Comparison of ENCODE assay signal across 16 cellular contexts in the genomic region with DNA sequence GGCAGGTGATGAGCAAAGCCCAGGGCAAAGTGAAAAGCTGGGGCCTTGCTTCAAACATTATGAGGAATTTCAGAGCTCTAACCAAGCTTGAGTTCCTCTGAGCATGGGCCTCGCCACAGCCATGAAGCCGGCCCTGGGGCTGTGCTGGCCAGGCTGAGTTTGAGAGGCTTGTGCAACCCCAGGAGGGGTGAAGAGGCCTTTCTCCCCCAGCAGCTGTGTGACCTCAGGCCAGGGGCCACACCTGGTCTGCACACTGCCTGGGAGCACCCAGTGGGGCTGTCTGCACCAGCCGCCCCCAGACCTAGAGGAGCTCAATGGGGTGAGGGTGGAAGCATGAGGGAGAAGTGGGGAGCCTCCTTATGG.
DNase-seq lines count a peak whose midpoint lies in the region; ATAC-seq, FAIRE-seq and TF ChIP-seq lines count a peak whose summit lies in the region.
"Had no signal": no experiment of that assay in that cellular context is flagged by ENCODE, and none has a peak within 500 bp of the region (broad histone marks: within the 10 kb centered on the region; RNA-seq: fewer than 3 reads in every experiment).

No MANE protein-coding gene starts in this region.

- no peak for ATAC-seq in right cardiac atrium
- no peak for ATAC-seq in GM18520 (IDR thresholded peaks at IDR 0.05; ENCODE audit: unreplicated experiment)

- H3K27ac ChIP-seq in right cardiac atrium (ENCODE audit: low read length) (no peak overlapping the region), H9 (ENCODE audit: insufficient read length, low read depth, low read length) (no peak overlapping the region), kidney (ENCODE audit: low read depth in 2 of 2, low read length in 2 of 2) (no peak overlapping the region), A673 (ENCODE audit: low read depth, low read length, poor library complexity, severe bottlenecking) (no peak overlapping the region)
- H3K27ac ChIP-seq: C4-2B had no signal

- no peak overlapping the region for H3K18ac ChIP-seq in H9 (ENCODE audit: insufficient read length, low read depth, low read length)

- no peaks in the 10 kb centered on the region for H3K79me1 ChIP-seq in H9 (ENCODE audit: insufficient read depth, low read depth, low read length, poor library complexity, severe bottlenecking)

- no peak overlapping the region for H3K56ac ChIP-seq in H9 (ENCODE audit: insufficient read length, low read depth, low read length)

- H3K4me1 ChIP-seq in right cardiac atrium (ENCODE audit: control insufficient read depth, insufficient read depth, low read length) (no peaks in the 10 kb centered on the region), H9 (ENCODE audit: insufficient read depth, low read length) (no peaks in the 10 kb centered on the region), kidney (ENCODE audit: control insufficient read depth in 1 of 2, insufficient read depth in 1 of 2, low read depth in 1 of 2, low read length in 2 of 2) (no peaks in the 10 kb centered on the region), A673 (ENCODE audit: insufficient read depth, low read length, poor library complexity, severe bottlenecking) (no peaks in the 10 kb centered on the region)
- H3K4me1 ChIP-seq: HAP-1 had no signal

- peaks cover 2 to 4% of the 10 kb centered on the region in 2 experiments; a peak in 3 of 5 replicates for H3K9me3 Mint-ChIP-seq in H9
- H3K9me3 Mint-ChIP-seq: CD4-positive, alpha-beta T cell had no signal

- peaks cover 17% of the 10 kb centered on the region for H3K27me3 Mint-ChIP-seq in H9 (ENCODE audit: low read depth)
- H3K27me3 Mint-ChIP-seq: CD4-positive, alpha-beta T cell had no signal

- no peak overlapping the region for H2BK5ac ChIP-seq in H9 (ENCODE audit: insufficient read length, low read length)

- no peak overlapping the region for H2BK12ac ChIP-seq in H9 (ENCODE audit: insufficient read length, low read depth, low read length)

- no peaks in the 10 kb centered on the region for H4K20me1 ChIP-seq in H9 (ENCODE audit: control insufficient read depth, insufficient read depth, insufficient read length)

- H4K91ac ChIP-seq in H9 (ENCODE audit: insufficient read length, low read depth, low read length) = no peak overlapping the region

- H3K23ac ChIP-seq in H9 (ENCODE audit: insufficient read length, low read depth, low read length) = no peak overlapping the region

- no peak for TF ChIP-seq CTCF in H9 (conservative IDR thresholded peaks at IDR 0.05)
- TF ChIP-seq CTCF in kidney (IDR thresholded peaks at IDR 0.05; ENCODE audit: borderline replicate concordance, extremely low read depth, insufficient read depth) = no peak
- TF ChIP-seq CTCF in A673 (conservative IDR thresholded peaks at IDR 0.05; ENCODE audit: low read depth, low read length) = no peak

- FAIRE-seq in kidney (lab: Jason Lieb, UNC) = no peak
- FAIRE-seq: GM19239, H1 had no signal

- H3K4me1 Mint-ChIP-seq in H9 = peaks cover 5 to 11% of the 10 kb centered on the region in 2 experiments; a peak in 3 of 4 replicates

- no TSS peak for BruUV-seq in A673 (replicated peaks; lab: Mats Ljungman, UMichigan)

- H4K5ac ChIP-seq in H9 (ENCODE audit: insufficient read length, low read depth, low read length) = no peak overlapping the region

- no peak overlapping the region for H4K8ac ChIP-seq in H9 (replicated peaks; ENCODE audit: insufficient read length, low read depth, low read length)

- H3K79me2 ChIP-seq in H9 (ENCODE audit: insufficient read depth, low read length) = no peaks in the 10 kb centered on the region

- H3K4me3 Mint-ChIP-seq in H9 = no peak overlapping the region
- H3K4me3 Mint-ChIP-seq: CD4-positive, alpha-beta T cell had no signal

- H3K36me3 Mint-ChIP-seq in H9 (ENCODE audit: insufficient read depth in 1 of 3, low read depth in 3 of 3) = no peaks in the 10 kb centered on the region

- H2AK5ac ChIP-seq in H9 (ENCODE audit: insufficient read length, low read length) = no peak overlapping the region

- no peak overlapping the region for H3K9ac ChIP-seq in H9 (ENCODE audit: extremely low read depth, insufficient read length, low read length)
- H3K9ac ChIP-seq in kidney (ENCODE audit: low read length in 2 of 2) = no peak overlapping the region

- H3K4me3 ChIP-seq in right cardiac atrium (ENCODE audit: low read length) (no peak overlapping the region), kidney (ENCODE audit: low read length in 2 of 2) (no peak overlapping the region), A673 (ENCODE audit: low read depth, low read length, poor library complexity, severe bottlenecking) (no peak overlapping the region)
- H3K4me3 ChIP-seq: HAP-1 had no signal

- H3K4me2 ChIP-seq in H9 (ENCODE audit: insufficient read depth, insufficient read length, low read length) = no peak overlapping the region

- intact Hi-C loops in right cardiac atrium (cut with DNase I) (loop anchor here in 1 of 4 donors (5.0 kb wide), 1 partner anchor 237 kb away; the partner anchor contains the start of gene KIF26A), cardiac septum (cut with DNase I) (no loop called here), kidney (cut with DNase I) (no loop called here), A673 (cut with micrococcal nuclease; ENCODE audit: unreplicated experiment) (no loop called here)

- POLR2A ChIA-PET in A673 (lab: Charles Lee; ENCODE audit: low non-redundant PET) = no interaction called here

- H3K14ac ChIP-seq in H9 (ENCODE audit: insufficient read depth, low read length) = peak overlapping the region; percentile 20; the same call in 1 of the 2 replicates

- DNase-seq in right cardiac atrium (peak in 2 of 3 donors; percentile 14 to 34), cardiac septum (ENCODE audit: low spot score) (no peak), H9 (no peak), kidney (peak; percentile 52), A673 (ENCODE audit: low spot score) (no peak)
- DNase-seq: ACHN; BE2C; CD4-positive, alpha-beta T cell; DMS153; DMS79; GDM1 had no signal

- no peak overlapping the region for H2BK120ac ChIP-seq in H9 (ENCODE audit: low read depth, low read length, poor library complexity, severe bottlenecking)

- no peak overlapping the region for H3K4ac ChIP-seq in H9 (ENCODE audit: low read depth, low read length)

- no peak overlapping the region for H3T11ph ChIP-seq in H9 (ENCODE audit: low read length)

- H3K9me3 ChIP-seq in right cardiac atrium (ENCODE audit: control insufficient read depth, low read length) (no peaks in the 10 kb centered on the region), H9 (ENCODE audit: control insufficient read depth, low read depth, low read length) (no peaks in the 10 kb centered on the region), kidney (ENCODE audit: control insufficient read depth in 1 of 2, low read length in 2 of 2) (no peaks in the 10 kb centered on the region), A673 (ENCODE audit: low read depth, low read length, poor library complexity, severe bottlenecking) (no peaks in the 10 kb centered on the region)
- H3K9me3 ChIP-seq: BE2C, HAP-1 had no signal

- H3K27me3 ChIP-seq in right cardiac atrium (ENCODE audit: control insufficient read depth, insufficient read depth) (no peaks in the 10 kb centered on the region), H9 (ENCODE audit: insufficient read depth, low read length) (no peaks in the 10 kb centered on the region), A673 (replicated peaks; ENCODE audit: insufficient read depth, low read depth, low read length, poor library complexity) (no peaks in the 10 kb centered on the region)
- H3K27me3 ChIP-seq: BE2C had no signal

- no peaks in the 10 kb centered on the region for H3K23me2 ChIP-seq in H9 (ENCODE audit: insufficient read length, low read depth, low read length, poor library complexity, severe bottlenecking)

- H2BK20ac ChIP-seq in H9 (ENCODE audit: low read depth, low read length, poor library complexity, severe bottlenecking) = no peak overlapping the region

- 87% methylated on average over 3 of the region's 3 CpGs for WGBS in right cardiac atrium
- no CpG with 5 or more reads among the region's 3 CpGs for WGBS in H9 (ENCODE audit: extremely low coverage, insufficient read length, low lambda C conversion rate)

- H3K36me3 ChIP-seq in kidney (ENCODE audit: control insufficient read depth in 1 of 2, insufficient read depth in 2 of 2, low read length in 2 of 2) = no peaks in the 10 kb centered on the region
- no peaks in the 10 kb centered on the region for H3K36me3 ChIP-seq in A673 (ENCODE audit: insufficient read depth, low read length, poor library complexity, severe bottlenecking)
- H3K36me3 ChIP-seq: BE2C, HAP-1 had no signal

- CTCF ChIA-PET in A673 (lab: Charles Lee) = no interaction called here

- no peak overlapping the region for H2BK15ac ChIP-seq in H9 (ENCODE audit: low read depth, low read length)

- no peak overlapping the region for H2AFZ ChIP-seq in H9 (ENCODE audit: low read length)

- H3K27ac Mint-ChIP-seq in H9 = no peak overlapping the region
- H3K27ac Mint-ChIP-seq: CD4-positive, alpha-beta T cell had no signal

Comparison
In these comparisons a context has a peak if more than half of its experiments do, and no peak if none do; other contexts are left out.
1. DNase-seq: peak in right cardiac atrium (2 of 3) and kidney (single experiment); none in cardiac septum (single experiment), H9 (single experiment) and A673 (single experiment).